In genomic region chr2:105071379-105071778, GRCh38 we compare ENCODE assay signal across 29 cellular contexts.
"Had no signal": no experiment of that assay in that cellular context is flagged by ENCODE, and none has a peak within 500 bp of the region (broad histone marks: within the 10 kb centered on the region; RNA-seq: fewer than 3 reads in every experiment).

No MANE protein-coding gene starts in this region.

- H3K4me1 ChIP-seq: adrenal gland, body of pancreas, esophagus squamous epithelium, gastroesophageal sphincter, heart right ventricle had no signal

- H3K27ac ChIP-seq: adrenal gland, body of pancreas, coronary artery, epithelial cell of prostate, esophagus squamous epithelium, gastroesophageal sphincter, heart right ventricle, hepatocyte had no signal

- H3K4me3 ChIP-seq: adrenal gland, body of pancreas, coronary artery, esophagus squamous epithelium, gastroesophageal sphincter, heart right ventricle, hepatocyte had no signal

- H3K27me3 Mint-ChIP-seq: activated CD4-positive, alpha-beta memory T cell treated with anti-CD3 and anti-CD28 coated beads, Interleukin-2, amount 10 ng/mL, durations not matched to agents 7 days and 5 days; activated CD4-positive, alpha-beta T cell treated with anti-CD3 and anti-CD28 coated beads, Interleukin-2, amount 10 ng/mL, durations not matched to agents 7 days and 5 days; activated naive CD4-positive, alpha-beta T cell treated with anti-CD3 and anti-CD28 coated beads, Interleukin-2, amount 50 U/mL, for 24 hours; activated naive CD8-positive, alpha-beta T cell treated with anti-CD3 and anti-CD28 coated beads for 36 hours; activated naive CD8-positive, alpha-beta T cell treated with anti-CD3 and anti-CD28 coated beads, Interleukin-2, amount 50 U/mL, for 24 hours had no signal

- H3K27me3 ChIP-seq: adrenal gland, body of pancreas, esophagus squamous epithelium, gastroesophageal sphincter, heart right ventricle, hepatocyte had no signal

- H3K9me3 Mint-ChIP-seq: activated CD4-positive, alpha-beta memory T cell treated with anti-CD3 and anti-CD28 coated beads, Interleukin-2, amount 10 ng/mL, durations not matched to agents 7 days and 5 days; activated CD4-positive, alpha-beta T cell treated with anti-CD3 and anti-CD28 coated beads, Interleukin-2, amount 10 ng/mL, durations not matched to agents 7 days and 5 days; activated naive CD4-positive, alpha-beta T cell treated with anti-CD3 and anti-CD28 coated beads for 36 hours; activated naive CD4-positive, alpha-beta T cell treated with anti-CD3 and anti-CD28 coated beads, Interleukin-2, amount 50 U/mL, for 24 hours; activated naive CD8-positive, alpha-beta T cell treated with anti-CD3 and anti-CD28 coated beads for 36 hours; activated naive CD8-positive, alpha-beta T cell treated with anti-CD3 and anti-CD28 coated beads, Interleukin-2, amount 50 U/mL, for 24 hours; activated T-helper 1 cell treated with anti-CD3 and anti-CD28 coated beads, Interleukin-12 subunit alpha, Interleukin-12 subunit beta, Interleukin-2, Interleukin-4 antibody, amounts not matched to agents 30 ng/mL and 10 ng/mL and 1 ng/mL, durations not matched to agents 14 hours and 24 hours and 36 hours; activated T-helper 2 cell treated with anti-CD3 and anti-CD28 coated beads, Interferon-gamma antibody, Interleukin-2, Interleukin-4, amounts not matched to agents 10 μg/mL and 5 μg/mL and 100 μg/mL, durations not matched to agents 14 hours and 24 hours and 36 hours; WTC11 had no signal

- H2AFZ ChIP-seq: hepatocyte had no signal

- H3K27ac Mint-ChIP-seq: activated CD4-positive, alpha-beta memory T cell treated with anti-CD3 and anti-CD28 coated beads, Interleukin-2, amount 10 ng/mL, durations not matched to agents 7 days and 5 days; activated CD4-positive, alpha-beta T cell treated with anti-CD3 and anti-CD28 coated beads, Interleukin-2, amount 10 ng/mL, durations not matched to agents 7 days and 5 days; activated naive CD4-positive, alpha-beta T cell treated with anti-CD3 and anti-CD28 coated beads for 36 hours; activated naive CD4-positive, alpha-beta T cell treated with anti-CD3 and anti-CD28 coated beads, Interleukin-2, amount 50 U/mL, for 24 hours; activated naive CD8-positive, alpha-beta T cell treated with anti-CD3 and anti-CD28 coated beads for 36 hours; activated naive CD8-positive, alpha-beta T cell treated with anti-CD3 and anti-CD28 coated beads, Interleukin-2, amount 50 U/mL, for 24 hours; activated T-helper 1 cell treated with anti-CD3 and anti-CD28 coated beads, Interleukin-12 subunit alpha, Interleukin-12 subunit beta, Interleukin-2, Interleukin-4 antibody, amounts not matched to agents 30 ng/mL and 10 ng/mL and 1 ng/mL, durations not matched to agents 14 hours and 24 hours and 36 hours; activated T-helper 2 cell treated with anti-CD3 and anti-CD28 coated beads, Interferon-gamma antibody, Interleukin-2, Interleukin-4, amounts not matched to agents 10 μg/mL and 5 μg/mL and 100 μg/mL, durations not matched to agents 14 hours and 24 hours and 36 hours; WTC11 had no signal

- H3K36me3 ChIP-seq: adrenal gland had no signal

- H3K4me2 ChIP-seq: hepatocyte had no signal

- DNase-seq: activated CD4-positive, alpha-beta T cell treated with anti-CD3 and anti-CD28 coated beads for 1 hour; activated CD4-positive, alpha-beta T cell treated with anti-CD3 and anti-CD28 coated beads for 4 hours; activated CD4-positive, alpha-beta T cell treated with anti-CD3 and anti-CD28 coated beads, Interleukin-2, amount 50 U/mL, for 4 hours; activated effector memory CD4-positive, alpha-beta T cell treated with anti-CD3 and anti-CD28 coated beads, Interleukin-2, amount 50 U/mL, for 16 hours; activated naive CD8-positive, alpha-beta T cell treated with anti-CD3 and anti-CD28 coated beads, Interleukin-2, amount 50 U/mL, for 24 hours; activated T-cell treated with anti-CD3 and anti-CD28 coated beads, Interleukin-2, amount 50 U/mL, for 1 hour; adrenal gland; amygdala; aorta; body of pancreas; caudate nucleus; cerebellar nuclear complex; dermis blood vessel endothelial cell; effector CD4-positive, alpha-beta T cell; esophagus squamous epithelium; foreskin melanocyte; heart right ventricle had no signal

- H3K9me3 ChIP-seq: body of pancreas, esophagus squamous epithelium, gastroesophageal sphincter, heart right ventricle had no signal

- H3K4me3 Mint-ChIP-seq: activated CD4-positive, alpha-beta memory T cell treated with anti-CD3 and anti-CD28 coated beads, Interleukin-2, amount 10 ng/mL, durations not matched to agents 7 days and 5 days; activated CD4-positive, alpha-beta T cell treated with anti-CD3 and anti-CD28 coated beads, Interleukin-2, amount 10 ng/mL, durations not matched to agents 7 days and 5 days; activated naive CD4-positive, alpha-beta T cell treated with anti-CD3 and anti-CD28 coated beads for 36 hours; activated naive CD4-positive, alpha-beta T cell treated with anti-CD3 and anti-CD28 coated beads, Interleukin-2, amount 50 U/mL, for 24 hours; activated naive CD8-positive, alpha-beta T cell treated with anti-CD3 and anti-CD28 coated beads for 36 hours; activated naive CD8-positive, alpha-beta T cell treated with anti-CD3 and anti-CD28 coated beads, Interleukin-2, amount 50 U/mL, for 24 hours; activated T-helper 1 cell treated with anti-CD3 and anti-CD28 coated beads, Interleukin-12 subunit alpha, Interleukin-12 subunit beta, Interleukin-2, Interleukin-4 antibody, amounts not matched to agents 30 ng/mL and 10 ng/mL and 1 ng/mL, durations not matched to agents 14 hours and 24 hours and 36 hours; WTC11 had no signal

- ATAC-seq: body of pancreas, gastroesophageal sphincter, heart right ventricle, WTC11 had no signal
